In genomic region chr9:1018121-1018520, GRCh38 we compare ENCODE assay signal across 9 cellular contexts. TPM values are rescaled to one million over a fixed set of nuclear protein-coding genes. Genes with fewer than 3 reads are reported as not detected.
DNase-seq lines count a peak whose midpoint lies in the region; ATAC-seq and TF ChIP-seq lines count a peak whose summit lies in the region.
"Had no signal": no experiment of that assay in that cellular context is flagged by ENCODE, and none has a peak within 500 bp of the region (broad histone marks: within the 10 kb centered on the region; RNA-seq: fewer than 3 reads in every experiment).

No MANE protein-coding gene starts in this region.

- H3K36me3 Mint-ChIP-seq in activated naive CD8-positive, alpha-beta T cell treated with anti-CD3 and anti-CD28 coated beads, Interleukin-2, amount 50 U/mL, for 24 hours (ENCODE audit: low read depth) = no peaks in the 10 kb centered on the region
- no peaks in the 10 kb centered on the region for H3K36me3 Mint-ChIP-seq in nephron (ENCODE audit: low read depth)
- H3K36me3 Mint-ChIP-seq in effector memory CD8-positive, alpha-beta T cell (ENCODE audit: insufficient read depth) = no peaks in the 10 kb centered on the region

- H3K4me3 Mint-ChIP-seq in activated naive CD8-positive, alpha-beta T cell treated with anti-CD3 and anti-CD28 coated beads, Interleukin-2, amount 50 U/mL, for 24 hours = no peak overlapping the region
- no peak overlapping the region for H3K4me3 Mint-ChIP-seq in nephron
- no peak overlapping the region for H3K4me3 Mint-ChIP-seq in effector memory CD8-positive, alpha-beta T cell

- POLR2A ChIA-PET in GM10248 (lab: Yijun Ruan, JAX) = no interaction called here

- TF ChIP-seq CTCF in GM10248 (IDR thresholded peaks at IDR 0.05; ENCODE audit: control extremely low read depth, extremely low read depth, low read depth, missing control alignments) = peak; percentile 29
- TF ChIP-seq CTCF in nephron (IDR thresholded peaks at IDR 0.05; ENCODE audit: unreplicated experiment in 3 of 3) = peak; percentile 39 to 51 (median 42)

- peak; percentile 43 for ATAC-seq in activated naive CD8-positive, alpha-beta T cell treated with anti-CD3 and anti-CD28 coated beads, Interleukin-2, amount 50 U/mL, for 24 hours
- no peak for ATAC-seq in HG03159 (IDR thresholded peaks at IDR 0.05; ENCODE audit: unreplicated experiment)
- ATAC-seq in effector memory CD8-positive, alpha-beta T cell (replicated peaks) = no peak

- no peak overlapping the region for H3K27ac Mint-ChIP-seq in activated naive CD8-positive, alpha-beta T cell treated with anti-CD3 and anti-CD28 coated beads, Interleukin-2, amount 50 U/mL, for 24 hours
- no peak overlapping the region for H3K27ac Mint-ChIP-seq in nephron
- no peak overlapping the region for H3K27ac Mint-ChIP-seq in effector memory CD8-positive, alpha-beta T cell

- H3K27me3 Mint-ChIP-seq in activated naive CD8-positive, alpha-beta T cell treated with anti-CD3 and anti-CD28 coated beads, Interleukin-2, amount 50 U/mL, for 24 hours = peaks cover 29% of the 10 kb centered on the region
- H3K27me3 Mint-ChIP-seq in nephron (ENCODE audit: low read depth) = peaks cover 9% of the 10 kb centered on the region
- H3K27me3 Mint-ChIP-seq in effector memory CD8-positive, alpha-beta T cell = peaks cover 22 to 41% of the 10 kb centered on the region in 2 donors

- H3K9me3 Mint-ChIP-seq in activated naive CD8-positive, alpha-beta T cell treated with anti-CD3 and anti-CD28 coated beads, Interleukin-2, amount 50 U/mL, for 24 hours = no peaks in the 10 kb centered on the region
- peaks cover 5% of the 10 kb centered on the region for H3K9me3 Mint-ChIP-seq in nephron
- no peaks in the 10 kb centered on the region for H3K9me3 Mint-ChIP-seq in effector memory CD8-positive, alpha-beta T cell

- no peaks in the 10 kb centered on the region for H3K4me1 Mint-ChIP-seq in activated naive CD8-positive, alpha-beta T cell treated with anti-CD3 and anti-CD28 coated beads, Interleukin-2, amount 50 U/mL, for 24 hours
- H3K4me1 Mint-ChIP-seq in nephron = peaks cover 7% of the 10 kb centered on the region
- no peaks in the 10 kb centered on the region for H3K4me1 Mint-ChIP-seq in effector memory CD8-positive, alpha-beta T cell (ENCODE audit: low read depth in 2 of 2)

- CTCF ChIA-PET in GM10248 (lab: Yijun Ruan, JAX) = interaction anchor here (1.1 to 2.8 kb wide), 2 partner anchors 8 to 13 kb away, joined by 3 to 24 read pairs; no protein-coding TSS in a partner anchor

- DNase-seq in GM10248 (ENCODE audit: extremely low spot score) (peak; percentile 20), LHCN-M2 (ENCODE audit: low read depth) (peak; percentile 30), GM19240 (ENCODE audit: insufficient read length, low spot score) (no peak)
- DNase-seq in activated naive CD8-positive, alpha-beta T cell treated with anti-CD3 and anti-CD28 coated beads, Interleukin-2, amount 50 U/mL, for 24 hours = no peak
- DNase-seq in effector memory CD8-positive, alpha-beta T cell = no peak
- DNase-seq: HCEC 1CT had no signal

RNA-seq across cellular contexts. Expression of gene DMRT2, which starts 32.0 kb away (rescaled TPM):
- 0.06 TPM in 1 of 2 replicates, not detected in the other for total RNA-seq in LHCN-M2 (2014; rRNA removed)
- not detected for polyA plus RNA-seq in LHCN-M2 (2012)

RNA-seq across cellular contexts. Expression of gene DMRT3, which starts 41.7 kb away (rescaled TPM):
- total RNA-seq in LHCN-M2 (2014; rRNA removed) = not detected in 2 replicates
- polyA plus RNA-seq in LHCN-M2 (2012) = not detected
- total RNA-seq: T-helper 1 cell treated with Interleukin-12 subunit alpha and Interleukin-12 subunit beta and Interleukin-4 antibody, amounts not matched to agents 30 ng/mL and 1 ng/mL, for 36 hours had no signal

Comparison
In these comparisons a context has a peak if more than half of its experiments do, and no peak if none do; other contexts are left out.
1. DNase-seq: peak in GM10248 (single experiment) and LHCN-M2 (single experiment); none in activated naive CD8-positive, alpha-beta T cell treated with anti-CD3 and anti-CD28 coated beads, Interleukin-2, amount 50 U/mL, for 24 hours (single experiment), GM19240 (single experiment) and effector memory CD8-positive, alpha-beta T cell (0 of 3).